13 cellular contexts compared by ENCODE assay signal in genomic region chr12:104579716-104580495, GRCh38.
DNase-seq lines count a peak whose midpoint lies in the region; ATAC-seq and TF ChIP-seq lines count a peak whose summit lies in the region.
"Had no signal": no experiment of that assay in that cellular context is flagged by ENCODE, and none has a peak within 500 bp of the region (broad histone marks: within the 10 kb centered on the region; RNA-seq: fewer than 3 reads in every experiment).

No MANE protein-coding gene starts in this region.

- H3K4me3 Mint-ChIP-seq in activated CD8-positive, alpha-beta memory T cell treated with anti-CD3 and anti-CD28 coated beads, Interleukin-2, amount 10 ng/mL, durations not matched to agents 7 days and 5 days: peak overlapping the region; percentile 52
- H3K4me3 Mint-ChIP-seq in stimulated activated effector memory CD8-positive, alpha-beta T cell treated with anti-CD3 and anti-CD28 coated beads, Interleukin-12 subunit alpha, Interleukin-12 subunit beta, amount 100 ng/mL, for 72 hours: peak overlapping the region; percentile 26

- no peak overlapping the region for H2AFZ ChIP-seq in OCI-LY3 (ENCODE audit: low read depth, low read length)

- H3K9me3 Mint-ChIP-seq in activated CD8-positive, alpha-beta memory T cell treated with anti-CD3 and anti-CD28 coated beads, Interleukin-2, amount 10 ng/mL, durations not matched to agents 7 days and 5 days (ENCODE audit: low read depth): no peaks in the 10 kb centered on the region
- H3K9me3 Mint-ChIP-seq in stimulated activated effector memory CD8-positive, alpha-beta T cell treated with anti-CD3 and anti-CD28 coated beads, Interleukin-12 subunit alpha, Interleukin-12 subunit beta, amount 100 ng/mL, for 72 hours: no peaks in the 10 kb centered on the region

- no peak overlapping the region for H3K27ac ChIP-seq in OCI-LY3 (ENCODE audit: low read length)
- H3K27ac ChIP-seq: adrenal gland had no signal

- H3K4me1 Mint-ChIP-seq in activated CD8-positive, alpha-beta memory T cell treated with anti-CD3 and anti-CD28 coated beads, Interleukin-2, amount 10 ng/mL, durations not matched to agents 7 days and 5 days: peaks cover 91% of the 10 kb centered on the region
- H3K4me1 Mint-ChIP-seq in stimulated activated effector memory CD8-positive, alpha-beta T cell treated with anti-CD3 and anti-CD28 coated beads, Interleukin-12 subunit alpha, Interleukin-12 subunit beta, amount 100 ng/mL, for 72 hours: peaks cover 91% of the 10 kb centered on the region

- peak overlapping the region; percentile 57 for H3K4me2 ChIP-seq in OCI-LY3 (ENCODE audit: low read length)

- CTCF ChIA-PET in activated CD8-positive, alpha-beta memory T cell treated with anti-CD3 and anti-CD28 coated beads, Interleukin-2, amount 10 ng/mL, durations not matched to agents 7 days and 5 days (lab: Charles Lee): interaction anchor here (0.6 to 3.8 kb wide), 6 partner anchors 10 to 198 kb away, joined by 3 to 23 read pairs (median 4); partner anchors contain the start of gene CHST11

- ATAC-seq in activated CD8-positive, alpha-beta memory T cell treated with anti-CD3 and anti-CD28 coated beads, Interleukin-2, amount 10 ng/mL, durations not matched to agents 7 days and 5 days: peak; percentile 53
- peak; percentile 47 for ATAC-seq in GM21723 (IDR thresholded peaks at IDR 0.05; ENCODE audit: unreplicated experiment)
- ATAC-seq in stimulated activated effector memory CD8-positive, alpha-beta T cell treated with anti-CD3 and anti-CD28 coated beads, Interleukin-12 subunit alpha, Interleukin-12 subunit beta, amount 100 ng/mL, for 72 hours: peak; percentile 61
- ATAC-seq: left colon had no signal

- peaks cover 52% of the 10 kb centered on the region for H3K4me1 ChIP-seq in OCI-LY3 (ENCODE audit: low read length)

- H3K27ac Mint-ChIP-seq in activated CD8-positive, alpha-beta memory T cell treated with anti-CD3 and anti-CD28 coated beads, Interleukin-2, amount 10 ng/mL, durations not matched to agents 7 days and 5 days: peak overlapping the region; percentile 47
- no peak overlapping the region for H3K27ac Mint-ChIP-seq in stimulated activated effector memory CD8-positive, alpha-beta T cell treated with anti-CD3 and anti-CD28 coated beads, Interleukin-12 subunit alpha, Interleukin-12 subunit beta, amount 100 ng/mL, for 72 hours

- H3K27me3 Mint-ChIP-seq in activated CD8-positive, alpha-beta memory T cell treated with anti-CD3 and anti-CD28 coated beads, Interleukin-2, amount 10 ng/mL, durations not matched to agents 7 days and 5 days: no peaks in the 10 kb centered on the region

- peaks cover 16% of the 10 kb centered on the region for H4K20me1 ChIP-seq in OCI-LY3 (ENCODE audit: insufficient read depth, low read length)

- H3K9ac ChIP-seq in OCI-LY3 (ENCODE audit: low read length): no peak overlapping the region

- no peaks in the 10 kb centered on the region for H3K9me3 ChIP-seq in OCI-LY3 (ENCODE audit: insufficient read depth, low read length)
- H3K9me3 ChIP-seq: adrenal gland had no signal

- TF ChIP-seq CTCF in OCI-LY3 (IDR thresholded peaks at IDR 0.05; ENCODE audit: low read depth, low read length): no peak

- H3K4me3 ChIP-seq in OCI-LY3 (ENCODE audit: low read length): no peak overlapping the region; the same call in 1 of the 2 replicates
- H3K4me3 ChIP-seq: adrenal gland had no signal

- H3K27me3 ChIP-seq in OCI-LY3 (ENCODE audit: low read depth, low read length): peaks cover 34% of the 10 kb centered on the region
- H3K27me3 ChIP-seq: adrenal gland had no signal

- H3K36me3 Mint-ChIP-seq in activated CD8-positive, alpha-beta memory T cell treated with anti-CD3 and anti-CD28 coated beads, Interleukin-2, amount 10 ng/mL, durations not matched to agents 7 days and 5 days: peaks cover 11% of the 10 kb centered on the region
- H3K36me3 Mint-ChIP-seq in stimulated activated effector memory CD8-positive, alpha-beta T cell treated with anti-CD3 and anti-CD28 coated beads, Interleukin-12 subunit alpha, Interleukin-12 subunit beta, amount 100 ng/mL, for 72 hours: peaks cover 17% of the 10 kb centered on the region

- no peak for DNase-seq in activated CD8-positive, alpha-beta memory T cell treated with anti-CD3 and anti-CD28 coated beads, Interleukin-2, amount 10 ng/mL, durations not matched to agents 7 days and 5 days
- DNase-seq in activated CD8-positive, alpha-beta memory T cell treated with anti-CD3 and anti-CD28 coated beads for 24 hours: no peak
- DNase-seq in stimulated activated effector memory CD8-positive, alpha-beta T cell treated with anti-CD3 and anti-CD28 coated beads, Interleukin-12 subunit alpha, Interleukin-12 subunit beta, amount 100 ng/mL, for 72 hours (ENCODE audit: low spot score in 2 of 2): no peak
- no peak for DNase-seq in NCI-H2029 (lab: John Stamatoyannopoulos, UW)
- no peak for DNase-seq in CD1c-positive myeloid dendritic cell (ENCODE audit: extremely low spot score)
- DNase-seq in NCI-H146 (lab: John Stamatoyannopoulos, UW): no peak
- DNase-seq: activated CD4-positive, alpha-beta T cell treated with anti-CD3 and anti-CD28 coated beads for 48 hours; adrenal gland; left colon; NCI-H226; stimulated activated naive CD4-positive, alpha-beta T cell had no signal

- no peaks in the 10 kb centered on the region for H3K79me2 ChIP-seq in OCI-LY3 (ENCODE audit: low read length)

- no peaks in the 10 kb centered on the region for H3K36me3 ChIP-seq in OCI-LY3 (replicated peaks; ENCODE audit: low read depth, low read length)
- H3K36me3 ChIP-seq: adrenal gland had no signal
